ENCODE assay signal across 33 cellular contexts in the genomic region with DNA sequence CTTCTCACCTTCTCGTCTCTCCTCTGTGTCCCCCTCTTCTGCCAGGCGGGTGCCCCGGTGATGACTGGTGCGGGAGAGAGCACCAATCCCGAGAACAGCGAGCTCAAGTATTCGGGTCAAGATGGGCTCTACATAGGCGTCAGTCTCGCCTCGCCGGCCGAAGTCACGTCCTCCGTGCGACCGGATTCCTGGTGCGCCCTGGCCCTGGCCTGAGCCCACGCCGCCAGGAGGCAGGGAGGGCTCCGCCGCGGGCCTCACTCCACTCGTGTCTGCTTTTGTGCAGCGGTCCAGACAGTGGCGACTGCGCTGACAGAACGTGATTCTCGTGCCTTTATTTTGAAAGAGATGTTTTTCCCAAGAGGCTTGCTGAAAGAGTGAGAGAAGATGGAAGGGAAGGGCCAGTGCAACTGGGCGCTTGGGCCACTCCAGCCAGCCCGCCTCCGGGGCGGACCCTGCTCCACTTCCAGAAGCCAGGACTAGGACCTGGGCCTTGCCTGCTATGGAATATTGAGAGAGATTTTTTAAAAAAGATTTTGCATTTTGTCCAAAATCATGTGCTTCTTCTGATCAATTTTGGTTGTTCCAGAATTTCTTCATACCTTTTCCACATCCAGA. TPM values are rescaled to one million over a fixed set of nuclear protein-coding genes. Genes with fewer than 3 reads are reported as not detected.
DNase-seq lines count a peak whose midpoint lies in the region; ATAC-seq and TF ChIP-seq lines count a peak whose summit lies in the region.
"Had no signal": no experiment of that assay in that cellular context is flagged by ENCODE, and none has a peak within 500 bp of the region (broad histone marks: within the 10 kb centered on the region; RNA-seq: fewer than 3 reads in every experiment).

No MANE protein-coding gene starts in this region.

- H3K4me1 Mint-ChIP-seq in activated naive CD4-positive, alpha-beta T cell treated with anti-CD3 and anti-CD28 coated beads for 36 hours (ENCODE audit: low read depth) = no peaks in the 10 kb centered on the region
- H3K4me1 Mint-ChIP-seq: central memory CD8-positive, alpha-beta T cell; T-helper 17 cell had no signal

- TF ChIP-seq CTCF in stomach (IDR thresholded peaks at IDR 0.05) = no peak

- no peaks in the 10 kb centered on the region for H3K9me3 Mint-ChIP-seq in activated naive CD4-positive, alpha-beta T cell treated with anti-CD3 and anti-CD28 coated beads for 36 hours
- H3K9me3 Mint-ChIP-seq: central memory CD8-positive, alpha-beta T cell; nephron progenitor cell had no signal

- peaks cover 22 to 77% (median 32%) of the 10 kb centered on the region in 4 donors for H3K4me1 ChIP-seq in stomach
- H3K4me1 ChIP-seq: A549, gastrocnemius medialis had no signal

- H3K4me3 Mint-ChIP-seq in activated naive CD4-positive, alpha-beta T cell treated with anti-CD3 and anti-CD28 coated beads for 36 hours = no peak overlapping the region
- H3K4me3 Mint-ChIP-seq: central memory CD8-positive, alpha-beta T cell; nephron progenitor cell; T-helper 17 cell had no signal

- peaks cover 2% of the 10 kb centered on the region for H3K27me3 ChIP-seq in H7 (ENCODE audit: control insufficient read depth, insufficient read depth, low read length)
- H3K27me3 ChIP-seq in stomach = no peaks in the 10 kb centered on the region
- H3K27me3 ChIP-seq: hepatocyte, ovary had no signal

- peak; percentile 27 for ATAC-seq in esophagus mucosa
- ATAC-seq in left lobe of liver = peak; percentile 40
- no peak for ATAC-seq in GM21619 (IDR thresholded peaks at IDR 0.05; ENCODE audit: unreplicated experiment)
- ATAC-seq: A549; activated CD4-positive, CD25-positive, alpha-beta regulatory T cell treated with anti-CD3 and anti-CD28 coated beads, Interleukin-2, amount 50 U/mL, for 24 hours; gastrocnemius medialis; PC-3; T-helper 17 cell had no signal

- H3K4me3 ChIP-seq in H7 (ENCODE audit: insufficient read depth, low read depth, low read length) (no peak overlapping the region), stomach (no peak overlapping the region)
- H3K4me3 ChIP-seq: A549, dorsolateral prefrontal cortex, gastrocnemius medialis, hepatocyte, ovary had no signal

- DNase-seq in H7 (peak; percentile 42), left lobe of liver (ENCODE audit: low spot score) (no peak), stomach (no peak), MV-4-11 (lab: John Stamatoyannopoulos, UW) (no peak)
- DNase-seq in activated naive CD4-positive, alpha-beta T cell treated with anti-CD3 and anti-CD28 coated beads for 36 hours = no peak
- no peak for DNase-seq in stimulated activated CD8-positive, alpha-beta memory T cell treated with anti-CD3 and anti-CD28 coated beads, Interleukin-4, amount 100 ng/mL, for 48 hours
- DNase-seq: activated CD4-positive, alpha-beta T cell treated with anti-CD3 and anti-CD28 coated beads, Interleukin-2, amount 50 U/mL, for 48 hours; activated gamma-delta T cell treated with Interleukin-2 at 50 U/mL for 16 hours; activated T-cell treated with anti-CD3 and anti-CD28 coated beads, Interleukin-2, amount 50 U/mL, for 48 hours; DND-41; dorsolateral prefrontal cortex; gastrocnemius medialis; GF-D8; KG1; kidney glomerular epithelial cell; mammary epithelial cell; NCI-H1105 treated with DMSO at 0.1 percent for 48 hours; NCI-H2029; NCI-H524 treated with DMSO at 0.1 percent for 48 hours; nephron progenitor cell; NK-92 treated with Interleukin-12 subunit alpha and Interleukin-12 subunit beta, amount 100 ng/mL, for 24 hours; ovary; PC-3; SK-N-SH; stimulated activated CD4-positive, alpha-beta T cell treated with anti-CD3 and anti-CD28 coated beads, Interleukin-12 subunit alpha, Interleukin-12 subunit beta, amount 100 ng/mL, for 4 hours; stimulated activated CD4-positive, alpha-beta T cell treated with anti-CD3 and anti-CD28 coated beads, Interleukin-2, amount 100 ng/mL, for 48 hours; T-helper 17 cell had no signal

- H3K9me3 ChIP-seq in stomach = no peaks in the 10 kb centered on the region
- H3K9me3 ChIP-seq: A549, gastrocnemius medialis, ovary, SK-N-SH had no signal

- TF ChIP-seq EP300 in stomach (IDR thresholded peaks at IDR 0.05) = no peak

- no peaks in the 10 kb centered on the region for H3K36me3 Mint-ChIP-seq in activated naive CD4-positive, alpha-beta T cell treated with anti-CD3 and anti-CD28 coated beads for 36 hours (ENCODE audit: low read depth)

- 30 to 69% (median 58%) methylated on average over 30 to 32 of the region's 32 CpGs for WGBS in stomach, 5 donors

- CTCF ChIA-PET in activated naive CD4-positive, alpha-beta T cell treated with anti-CD3 and anti-CD28 coated beads for 36 hours (lab: Charles Lee) = no interaction called here

- H3K36me3 ChIP-seq in H7 (replicated peaks; ENCODE audit: control insufficient read depth, insufficient read depth, low read length) (no peaks in the 10 kb centered on the region), stomach (peaks cover 10 to 27% (median 16%) of the 10 kb centered on the region in 4 donors)
- H3K36me3 ChIP-seq: gastrocnemius medialis, ovary had no signal

- intact Hi-C loops in stomach (cut with DNase I; ENCODE audit: low total_unique reads) = no loop called here
- intact Hi-C loops in activated naive CD4-positive, alpha-beta T cell treated with anti-CD3 and anti-CD28 coated beads for 36 hours (cut with micrococcal nuclease) = no loop called here

- peak overlapping the region; percentile 9 to 71 (median 44) for H3K27ac ChIP-seq in stomach
- H3K27ac ChIP-seq: A549, dorsolateral prefrontal cortex, gastrocnemius medialis, ovary had no signal

- no peak for TF ChIP-seq POLR2A in stomach (IDR thresholded peaks at IDR 0.05)

- peaks cover 6% of the 10 kb centered on the region for H3K27me3 Mint-ChIP-seq in activated naive CD4-positive, alpha-beta T cell treated with anti-CD3 and anti-CD28 coated beads for 36 hours (ENCODE audit: low read depth)

- H3K27ac Mint-ChIP-seq in activated naive CD4-positive, alpha-beta T cell treated with anti-CD3 and anti-CD28 coated beads for 36 hours = no peak overlapping the region
- H3K27ac Mint-ChIP-seq: T-helper 17 cell had no signal

RNA-seq across cellular contexts. Expression of a gene that starts 31.3 kb away (rescaled TPM):
- 8.8 and 37.7 TPM in 2 replicates for total RNA-seq in H7 (2014; rRNA removed; shearing (Covaris generic))
- total RNA-seq in esophagus mucosa = 0.32 TPM
- total RNA-seq in left lobe of liver = 11.7 TPM
- 100 to 1,000 TPM in 3 of 5 donors, 10 to 100 TPM in 2; 71.5 to 194 (median 180) TPM for total RNA-seq in stomach
- polyA plus RNA-seq in stomach = 10 to 100 TPM; 11.9 to 37.9 (median 31.1) TPM
- total RNA-seq in activated naive CD4-positive, alpha-beta T cell treated with anti-CD3 and anti-CD28 coated beads for 36 hours = not detected
- total RNA-seq: T-helper 17 cell had no signal
- polyA plus RNA-seq: SK-N-SH had no signal
